In the genomic region with DNA sequence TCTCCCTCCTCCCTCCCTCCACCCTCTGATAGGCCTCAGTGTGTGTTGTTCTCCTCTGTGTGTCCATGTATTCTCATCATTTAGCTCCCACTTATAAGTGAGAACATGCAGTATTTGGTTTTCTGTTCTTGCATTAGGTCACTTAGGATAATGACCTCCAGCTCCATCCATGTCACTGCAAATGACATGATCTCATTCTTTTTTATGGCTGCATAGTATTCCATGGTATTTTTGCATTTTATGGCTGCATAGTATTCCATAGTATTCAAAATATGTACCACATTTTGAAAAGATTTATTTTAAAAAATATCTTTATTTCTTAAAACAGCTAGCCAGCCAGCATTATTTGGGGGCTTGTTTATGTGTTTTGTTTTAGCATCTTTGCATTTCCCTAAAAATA, we compare ENCODE assay signal across 7 cellular contexts.
"Had no signal": no experiment of that assay in that cellular context is flagged by ENCODE, and none has a peak within 500 bp of the region (broad histone marks: within the 10 kb centered on the region; RNA-seq: fewer than 3 reads in every experiment).

No MANE protein-coding gene starts in this region.

- H3K4me3 ChIP-seq: GM12878 had no signal

- ATAC-seq: GM12878 had no signal

- FAIRE-seq: G401.6, GM12878, GM12891, GM18507, GM19239 had no signal

- DNase-seq: GDM1, GF-D8 had no signal
